18 cellular contexts compared by ENCODE assay signal in genomic region chr2:117982376-117983033, GRCh38. TPM values are rescaled to one million over a fixed set of nuclear protein-coding genes. Genes with fewer than 3 reads are reported as not detected.
DNase-seq lines count a peak whose midpoint lies in the region; ATAC-seq, FAIRE-seq and TF ChIP-seq lines count a peak whose summit lies in the region.
"Had no signal": no experiment of that assay in that cellular context is flagged by ENCODE, and none has a peak within 500 bp of the region (broad histone marks: within the 10 kb centered on the region; RNA-seq: fewer than 3 reads in every experiment).

No MANE protein-coding gene starts in this region.

- TF ChIP-seq RAD21 in HepG2 (CRISPR knock-in tag; IDR thresholded peaks at IDR 0.05): no peak

- FAIRE-seq in HepG2 (lab: Jason Lieb, UNC): no peak
- FAIRE-seq in astrocyte (lab: Jason Lieb, UNC): no peak
- FAIRE-seq: A549, bronchial epithelial cell had no signal

- H2AFZ ChIP-seq in HepG2 (ENCODE audit: low read length): no peak overlapping the region
- H2AFZ ChIP-seq in astrocyte (ENCODE audit: low read depth, low read length): no peak overlapping the region
- no peak overlapping the region for H2AFZ ChIP-seq in hepatocyte

- H3K4me1 Mint-ChIP-seq in astrocyte (ENCODE audit: low read depth, unreplicated experiment): peaks cover 30% of the 10 kb centered on the region
- peaks cover 33% of the 10 kb centered on the region for H3K4me1 Mint-ChIP-seq in Calu3 (ENCODE audit: low read depth, unreplicated experiment)
- H3K4me1 Mint-ChIP-seq: activated CD8-positive, alpha-beta memory T cell treated with anti-CD3 and anti-CD28 coated beads, Interleukin-2, amount 10 ng/mL, durations not matched to agents 7 days and 5 days had no signal

- POLR2A ChIA-PET in HepG2 (lab: Yijun Ruan, JAX): no interaction called here

- H3K9ac ChIP-seq in HepG2 (ENCODE audit: insufficient read depth, low read depth, low read length) (no peak overlapping the region), astrocyte (ENCODE audit: low read length) (peak overlapping the region; percentile 10)
- H3K9ac ChIP-seq: BLaER1 treated with 17β-estradiol and CSF1 and Interleukin-3, amounts not matched to agents 10 nM and 100 nM had no signal

- H3K27me3 Mint-ChIP-seq in astrocyte (ENCODE audit: low read depth, unreplicated experiment) (no peaks in the 10 kb centered on the region), Calu3 (ENCODE audit: unreplicated experiment) (no peaks in the 10 kb centered on the region)
- H3K27me3 Mint-ChIP-seq: activated CD4-positive, alpha-beta T cell treated with anti-CD3 and anti-CD28 coated beads, Interleukin-2, amount 10 ng/mL, durations not matched to agents 24 days and 14 days; activated CD8-positive, alpha-beta memory T cell treated with anti-CD3 and anti-CD28 coated beads, Interleukin-2, amount 10 ng/mL, durations not matched to agents 7 days and 5 days had no signal

- intact Hi-C loops in HepG2 (cut with micrococcal nuclease; ENCODE audit: unreplicated experiment) (no loop called here), right lobe of liver (cut with DNase I) (no loop called here), left ventricle myocardium superior (cut with micrococcal nuclease) (no loop called here), Calu3 (cut with micrococcal nuclease; ENCODE audit: unreplicated experiment) (no loop called here)

- peaks cover 21 to 80% of the 10 kb centered on the region in 2 experiments for H3K36me3 ChIP-seq in HepG2 (replicated peaks in 1 of 2; ENCODE audit: control insufficient read depth in 1 of 2, insufficient read depth in 2 of 2, low read length in 2 of 2)
- H3K36me3 ChIP-seq in right lobe of liver: peaks cover 0 to 23% (median under 1%) of the 10 kb centered on the region in 4 donors
- H3K36me3 ChIP-seq in astrocyte (ENCODE audit: insufficient read depth, low read length): no peaks in the 10 kb centered on the region
- H3K36me3 ChIP-seq in hepatocyte (replicated peaks; ENCODE audit: insufficient read depth, low read depth): no peaks in the 10 kb centered on the region

- H4K20me1 ChIP-seq in HepG2 (ENCODE audit: insufficient read depth, low read length): 0 out of 2 replicates have a peak, but pooled peaks cover 2% of the 10 kb centered on the region
- no peaks in the 10 kb centered on the region for H4K20me1 ChIP-seq in astrocyte (ENCODE audit: insufficient read depth, low read length)
- H4K20me1 ChIP-seq in hepatocyte (ENCODE audit: insufficient read depth, poor library complexity, severe bottlenecking): no peaks in the 10 kb centered on the region

- no peak for TF ChIP-seq CTCF in HepG2 (CRISPR knock-in tag; IDR thresholded peaks at IDR 0.05)
- no peak for TF ChIP-seq CTCF in right lobe of liver (IDR thresholded peaks at IDR 0.05)
- TF ChIP-seq CTCF in astrocyte (IDR thresholded peaks at IDR 0.05; ENCODE audit: insufficient read depth, low read depth, low read length): peak; percentile 3
- no peak for TF ChIP-seq CTCF in hepatocyte (IDR thresholded peaks at IDR 0.05; ENCODE audit: poor library complexity)
- TF ChIP-seq CTCF in Calu3 (IDR thresholded peaks at IDR 0.05; ENCODE audit: unreplicated experiment): no peak

- H3K4me1 ChIP-seq in HepG2 (ENCODE audit: insufficient read depth, low read length) (0 out of 2 replicates have a peak, but pooled peaks cover 7% of the 10 kb centered on the region), right lobe of liver (no peaks in the 10 kb centered on the region), astrocyte (ENCODE audit: insufficient read depth, low read length) (peaks cover 45% of the 10 kb centered on the region), hepatocyte (ENCODE audit: insufficient read depth) (peaks cover 11% of the 10 kb centered on the region)

- H3K9me3 ChIP-seq in HepG2 (ENCODE audit: low read length) (no peaks in the 10 kb centered on the region), right lobe of liver (no peaks in the 10 kb centered on the region), astrocyte (ENCODE audit: insufficient read depth, low read depth, low read length) (no peaks in the 10 kb centered on the region), hepatocyte (ENCODE audit: low read depth) (no peaks in the 10 kb centered on the region)
- H3K9me3 ChIP-seq: A549; BLaER1 treated with 17β-estradiol and CSF1 and Interleukin-3, amounts not matched to agents 10 nM and 100 nM; left ventricle myocardium inferior had no signal

- ATAC-seq in HepG2 (peak; percentile 79), right lobe of liver (no peak), HG03025 (IDR thresholded peaks at IDR 0.05; ENCODE audit: low FRiP score, unreplicated experiment) (no peak), left ventricle myocardium superior (no peak)
- ATAC-seq: activated CD8-positive, alpha-beta memory T cell treated with anti-CD3 and anti-CD28 coated beads, Interleukin-2, amount 10 ng/mL, durations not matched to agents 7 days and 5 days had no signal

- H3K27ac ChIP-seq in HepG2 (ENCODE audit: extremely low read length, insufficient read depth, low read length): no peak overlapping the region
- H3K27ac ChIP-seq in right lobe of liver: no peak overlapping the region
- peak overlapping the region; percentile 97 for H3K27ac ChIP-seq in astrocyte (ENCODE audit: low read depth, low read length)
- peak overlapping the region; percentile 43 for H3K27ac ChIP-seq in hepatocyte
- H3K27ac ChIP-seq: BLaER1 treated with 17β-estradiol and CSF1 and Interleukin-3, amounts not matched to agents 10 nM and 100 nM; left ventricle myocardium inferior had no signal

- no peak for TF ChIP-seq POLR2A in HepG2 (IDR thresholded peaks at IDR 0.05; ENCODE audit: insufficient read depth in 1 of 2, low read depth in 2 of 2, low read length in 2 of 2)
- TF ChIP-seq POLR2A in right lobe of liver (IDR thresholded peaks at IDR 0.05): no peak

- BruUV-seq in HepG2 (replicated peaks; lab: Mats Ljungman, UMichigan) (no TSS peak), Calu3 (replicated peaks; lab: Mats Ljungman, UMichigan) (no TSS peak)

- H3K9me3 Mint-ChIP-seq in astrocyte (ENCODE audit: unreplicated experiment) (no peaks in the 10 kb centered on the region), Calu3 (ENCODE audit: low read depth, unreplicated experiment) (no peaks in the 10 kb centered on the region)
- H3K9me3 Mint-ChIP-seq: activated CD4-positive, alpha-beta T cell treated with anti-CD3 and anti-CD28 coated beads, Interleukin-2, amount 10 ng/mL, durations not matched to agents 24 days and 14 days; activated T-helper 2 cell treated with anti-CD3 and anti-CD28 coated beads, Interferon-gamma antibody, Interleukin-2, Interleukin-4, amounts not matched to agents 10 μg/mL and 5 μg/mL and 100 μg/mL, durations not matched to agents 14 hours and 24 hours and 36 hours had no signal

- CTCF ChIA-PET in HepG2 (lab: Yijun Ruan, JAX; ENCODE audit: low intra/inter-chr PET ratio, low total read pairs): no interaction called here
- CTCF ChIA-PET in Calu3 (lab: Charles Lee): interaction anchor here (0.7 kb wide), 2 partner anchors 11 to 1152 kb away, joined by 4 to 5 read pairs; no protein-coding TSS in a partner anchor

- no peak overlapping the region for H3K4me2 ChIP-seq in HepG2 (ENCODE audit: low read depth, low read length)
- no peak overlapping the region for H3K4me2 ChIP-seq in astrocyte (ENCODE audit: low read length)
- no peak overlapping the region for H3K4me2 ChIP-seq in hepatocyte
- H3K4me2 ChIP-seq: A549; BLaER1 treated with 17β-estradiol and CSF1 and Interleukin-3, amounts not matched to agents 10 nM and 100 nM had no signal

- WGBS in HepG2 (ENCODE audit: low lambda C conversion rate): 95% methylated on average over 5 of the region's 5 CpGs
- WGBS in right lobe of liver (ENCODE audit: insufficient coverage, low coverage, low lambda C conversion rate, missing lambda C conversion rate): 70% methylated on average over 3 of the region's 5 CpGs
- WGBS in hepatocyte (ENCODE audit: low lambda C conversion rate, missing lambda C conversion rate): 93% methylated on average over 5 of the region's 5 CpGs

- H3K27me3 ChIP-seq in HepG2 (ENCODE audit: control insufficient read depth in 1 of 2, insufficient read depth in 2 of 2, low read length in 2 of 2) (no peaks in the 10 kb centered on the region), right lobe of liver (no peaks in the 10 kb centered on the region), astrocyte (ENCODE audit: insufficient read depth, low read length) (no peaks in the 10 kb centered on the region), hepatocyte (no peaks in the 10 kb centered on the region)
- H3K27me3 ChIP-seq: BLaER1 treated with 17β-estradiol and CSF1 and Interleukin-3, amounts not matched to agents 10 nM and 100 nM had no signal

- H3K9me2 ChIP-seq in hepatocyte (replicated peaks; ENCODE audit: insufficient read depth): no peaks in the 10 kb centered on the region

- H3K27ac Mint-ChIP-seq in astrocyte (ENCODE audit: unreplicated experiment) (peak overlapping the region; percentile 54), Calu3 (ENCODE audit: unreplicated experiment) (no peak overlapping the region)
- H3K27ac Mint-ChIP-seq: activated CD4-positive, alpha-beta T cell treated with anti-CD3 and anti-CD28 coated beads, Interleukin-2, amount 10 ng/mL, durations not matched to agents 24 days and 14 days; activated CD8-positive, alpha-beta memory T cell treated with anti-CD3 and anti-CD28 coated beads, Interleukin-2, amount 10 ng/mL, durations not matched to agents 7 days and 5 days; activated T-helper 2 cell treated with anti-CD3 and anti-CD28 coated beads, Interferon-gamma antibody, Interleukin-2, Interleukin-4, amounts not matched to agents 10 μg/mL and 5 μg/mL and 100 μg/mL, durations not matched to agents 14 hours and 24 hours and 36 hours had no signal

- no peak overlapping the region for H3K4me3 ChIP-seq in HepG2 (replicated peaks in 1 of 3; ENCODE audit: insufficient read depth in 1 of 3, low read depth in 2 of 3, low read length in 3 of 3)
- no peak overlapping the region for H3K4me3 ChIP-seq in right lobe of liver
- no peak overlapping the region for H3K4me3 ChIP-seq in astrocyte (ENCODE audit: insufficient read depth, low read depth, low read length)
- H3K4me3 ChIP-seq in hepatocyte: no peak overlapping the region
- H3K4me3 ChIP-seq: A549; BLaER1 treated with 17β-estradiol and CSF1 and Interleukin-3, amounts not matched to agents 10 nM and 100 nM; left ventricle myocardium inferior had no signal

- H3K36me3 Mint-ChIP-seq in astrocyte (ENCODE audit: low read depth, unreplicated experiment) (peaks cover 2% of the 10 kb centered on the region), Calu3 (ENCODE audit: insufficient read depth, unreplicated experiment) (peaks cover 23% of the 10 kb centered on the region)

- in situ Hi-C loops in HepG2 (cut with HindIII; ENCODE audit: extremely low pct_ligation_motif_present, low pct_unique_long_range_greater_than_20kb): no loop called here

- no peak overlapping the region for H3K4me3 Mint-ChIP-seq in astrocyte (ENCODE audit: unreplicated experiment)
- H3K4me3 Mint-ChIP-seq in Calu3 (ENCODE audit: low read depth, unreplicated experiment): no peak overlapping the region
- H3K4me3 Mint-ChIP-seq: activated CD4-positive, alpha-beta T cell treated with anti-CD3 and anti-CD28 coated beads, Interleukin-2, amount 10 ng/mL, durations not matched to agents 24 days and 14 days; activated CD8-positive, alpha-beta memory T cell treated with anti-CD3 and anti-CD28 coated beads, Interleukin-2, amount 10 ng/mL, durations not matched to agents 7 days and 5 days had no signal

- DNase-seq in HepG2 (ENCODE audit: low spot score): peak; percentile 15
- no peak for DNase-seq in right lobe of liver
- no peak for DNase-seq in astrocyte (ENCODE audit: low read depth)
- DNase-seq in hepatocyte (ENCODE audit: low spot score): no peak
- DNase-seq in activated naive CD4-positive, alpha-beta T cell treated with Interleukin-2 at 50 U/mL for 16 hours: no peak
- no peak for DNase-seq in left ventricle myocardium superior
- no peak for DNase-seq in Calu3
- DNase-seq: activated CD4-positive, alpha-beta T cell treated with anti-CD3 and anti-CD28 coated beads, Interleukin-2, amount 10 ng/mL, durations not matched to agents 24 days and 14 days; activated CD8-positive, alpha-beta memory T cell treated with anti-CD3 and anti-CD28 coated beads, Interleukin-2, amount 10 ng/mL, durations not matched to agents 7 days and 5 days; left ventricle myocardium inferior; NCI-H2171 treated with DMSO at 0.1 percent for 48 hours; NCI-H526 treated with DMSO at 0.1 percent for 48 hours; Right ventricle myocardium superior had no signal

- H3K79me2 ChIP-seq in HepG2 (ENCODE audit: insufficient read depth, low read length): no peaks in the 10 kb centered on the region
- peaks cover 1% of the 10 kb centered on the region for H3K79me2 ChIP-seq in astrocyte (ENCODE audit: insufficient read depth, low read length)
- H3K79me2 ChIP-seq in hepatocyte: no peaks in the 10 kb centered on the region

- no peak for TF ChIP-seq EP300 in HepG2 (IDR thresholded peaks at IDR 0.05; ENCODE audit: low read depth in 2 of 2, low read length in 2 of 2)
- TF ChIP-seq EP300 in HepG2 (CRISPR knock-in tag; IDR thresholded peaks at IDR 0.05; ENCODE audit: borderline replicate concordance): no peak

RNA-seq across cellular contexts. Expression of gene CCDC93, which starts 31.4 kb away (rescaled TPM):
- total RNA-seq in HepG2 (2016; rRNA removed; fragmentation: Illumina TruSeq; extraction: Trizol) (28.7 and 37.2 TPM in 2 replicates), right lobe of liver (10 to 100 TPM; 12.5 to 15.9 (median 14.6) TPM), astrocyte (28.7 and 29.1 TPM in 2 replicates), hepatocyte (23.0 and 37.4 TPM in 2 replicates), left ventricle myocardium superior (25.2 TPM), Calu3 (2022) (49.8 and 57.3 TPM in 2 replicates)
- 4.8 and 7.0 TPM in 2 replicates for total RNA-seq in HepG2 (2016; cell fraction: cytosol; rRNA removed; fragmentation: Illumina TruSeq; extraction: Trizol; ENCODE audit: low read depth)
- 29.0 and 39.3 TPM in 2 replicates for total RNA-seq in HepG2 (2016; cell fraction: insoluble cytoplasmic fraction; rRNA removed; fragmentation: Illumina TruSeq; extraction: Trizol)
- total RNA-seq in HepG2 (2016; cell fraction: membrane; rRNA removed; fragmentation: Illumina TruSeq; extraction: Trizol): 8.2 and 11.3 TPM in 2 replicates
- total RNA-seq in HepG2 (2016; cell fraction: nucleus; rRNA removed; fragmentation: Illumina TruSeq; extraction: Trizol): 89.0 and 99.4 TPM in 2 replicates
- polyA plus RNA-seq in HepG2 (2011; rRNA removed) (53.2 and 58.5 TPM in 2 replicates), hepatocyte (13.2 and 16.8 TPM in 2 replicates)
- 11.3 and 14.8 TPM in 2 replicates for polyA plus RNA-seq in HepG2 (2011; cell fraction: cytosol; rRNA removed)
- 273 and 279 TPM in 2 replicates for polyA plus RNA-seq in HepG2 (2011; cell fraction: nucleus; rRNA removed)
- 43.0 and 43.1 TPM in 2 replicates for polyA plus RNA-seq in HepG2 (2012)
- 1.2 and 1.5 TPM in 2 replicates for polyA plus RNA-seq in HepG2 (2016; cell fraction: cytosol; fragmentation: Illumina TruSeq; extraction: Trizol; ENCODE audit: low read depth)
- polyA plus RNA-seq in HepG2 (2016; cell fraction: insoluble cytoplasmic fraction; fragmentation: Illumina TruSeq; extraction: Trizol; ENCODE audit: low read depth): 18.5 and 21.6 TPM in 2 replicates
- 2.5 and 3.4 TPM in 2 replicates for polyA plus RNA-seq in HepG2 (2016; cell fraction: membrane; fragmentation: Illumina TruSeq; extraction: Trizol; ENCODE audit: low read depth)
- polyA plus RNA-seq in HepG2 (2016; cell fraction: nucleus; fragmentation: Illumina TruSeq; extraction: Trizol; ENCODE audit: insufficient read depth, low read depth): 177 and 193 TPM in 2 replicates
- polyA minus RNA-seq in HepG2 (2011; rRNA and poly(A)+ RNA removed; ENCODE audit: low replicate concordance): 12.3 and 25.2 TPM in 2 replicates
- polyA minus RNA-seq in HepG2 (2011; cell fraction: cytosol; rRNA and poly(A)+ RNA removed): 11.3 and 12.0 TPM in 2 replicates
- polyA minus RNA-seq in HepG2 (2011; cell fraction: nucleus; rRNA and poly(A)+ RNA removed): 141 and 162 TPM in 2 replicates

Comparison
In these comparisons a context has a peak if more than half of its experiments do, and no peak if none do; other contexts are left out.
1. H3K27ac ChIP-seq: peak in astrocyte (single experiment) and hepatocyte (single experiment); none in HepG2 (single experiment) and right lobe of liver (0 of 3).